8 cellular contexts compared by ENCODE assay signal in genomic region chr18:56638232-56639093, GRCh38.
DNase-seq lines count a peak whose midpoint lies in the region; ATAC-seq lines count a peak whose summit lies in the region.

Gene TXNL1 (minus strand): TSS chr18:56638592. CDS start chr18:56638440, 152 bp downstream.

- no peaks in the 10 kb centered on the region for H3K9me3 Mint-ChIP-seq in central memory CD8-positive, alpha-beta T cell

- H3K4me3 Mint-ChIP-seq in central memory CD8-positive, alpha-beta T cell: peak within 1 kb of the TSS; percentile 94

- peak within 1 kb of the TSS; percentile 100 for H3K27ac Mint-ChIP-seq in central memory CD8-positive, alpha-beta T cell (ENCODE audit: low read depth)

- DNase-seq in AG08396 (ENCODE audit: low spot score) (peak; percentile 97), NCI-H446 (lab: John Stamatoyannopoulos, UW) (peak; percentile 98 to 99), iris pigment epithelial cell (ENCODE audit: low read depth) (peak; percentile 98)
- DNase-seq in activated CD4-positive, CD25-positive, alpha-beta regulatory T cell treated with anti-CD3 and anti-CD28 coated beads, Interleukin-2, amount 50 U/mL, for 16 hours (ENCODE audit: low read depth, low spot score): peak; percentile 99
- DNase-seq in central memory CD8-positive, alpha-beta T cell (ENCODE audit: low spot score in 2 of 2): peak; percentile 97
- peak; percentile 99 to 100 for DNase-seq in stimulated activated CD4-positive, alpha-beta T cell treated with anti-CD3 and anti-CD28 coated beads, Interleukin-12 subunit alpha, Interleukin-12 subunit beta, amount 100 ng/mL, for 24 hours (ENCODE audit: low read depth in 2 of 2)

- peaks cover 50% of the 10 kb centered on the region for H3K4me1 Mint-ChIP-seq in central memory CD8-positive, alpha-beta T cell

- no peaks in the 10 kb centered on the region for H3K27me3 Mint-ChIP-seq in central memory CD8-positive, alpha-beta T cell

- H3K36me3 Mint-ChIP-seq in central memory CD8-positive, alpha-beta T cell (ENCODE audit: insufficient read depth): peaks cover 23% of the 10 kb centered on the region

- ATAC-seq in GM19025 (IDR thresholded peaks at IDR 0.05; ENCODE audit: low read depth, unreplicated experiment): peak; percentile 95
- peak; percentile 94 for ATAC-seq in HG03342 (IDR thresholded peaks at IDR 0.05; ENCODE audit: unreplicated experiment)
- ATAC-seq in central memory CD8-positive, alpha-beta T cell (replicated peaks; ENCODE audit: extremely low read depth, poor library complexity, severe bottlenecking): peak; percentile 97

Comparison
In these comparisons a context has a peak if more than half of its experiments do, and no peak if none do; other contexts are left out.
1. Peak in every context shown above with its lines: DNase-seq and ATAC-seq.